1 cellular context compared by ENCODE assay signal in the genomic region with DNA sequence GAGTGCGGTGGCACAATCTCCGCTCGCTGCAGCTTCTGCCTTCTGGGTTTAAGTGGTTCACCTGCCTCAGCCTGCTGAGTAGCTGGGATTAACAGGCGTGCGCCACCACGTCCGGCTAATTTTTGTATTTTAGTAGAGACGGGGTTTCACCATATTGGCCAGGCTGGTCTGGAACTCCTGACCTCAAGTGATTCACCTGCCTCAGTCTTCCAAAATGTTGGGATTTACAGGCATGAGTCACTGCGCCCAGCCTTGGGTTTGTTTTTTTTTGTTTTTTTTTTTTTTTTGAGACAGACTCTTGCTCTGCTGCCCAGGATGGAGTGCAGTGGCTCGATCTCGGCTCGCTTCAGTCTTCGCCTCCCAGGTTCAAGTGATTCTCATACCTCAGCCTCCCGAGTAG.
A peak's percentile ranks its signal among the peaks of the same experiment; 100 is the strongest.
TF ChIP-seq lines count a peak whose summit lies in the region.

No MANE protein-coding gene starts in this region.

TF ChIP-seq in HEK293, 187 proteins besides CTCF, POLR2A, EP300 and RAD21:
- peak; percentile 73; the same call in 1 of the 2 replicates for TF ChIP-seq ZNF600 (tag by site-specific recombination; IDR thresholded peaks at IDR 0.05)
- TF ChIP-seq, protein P1, sequence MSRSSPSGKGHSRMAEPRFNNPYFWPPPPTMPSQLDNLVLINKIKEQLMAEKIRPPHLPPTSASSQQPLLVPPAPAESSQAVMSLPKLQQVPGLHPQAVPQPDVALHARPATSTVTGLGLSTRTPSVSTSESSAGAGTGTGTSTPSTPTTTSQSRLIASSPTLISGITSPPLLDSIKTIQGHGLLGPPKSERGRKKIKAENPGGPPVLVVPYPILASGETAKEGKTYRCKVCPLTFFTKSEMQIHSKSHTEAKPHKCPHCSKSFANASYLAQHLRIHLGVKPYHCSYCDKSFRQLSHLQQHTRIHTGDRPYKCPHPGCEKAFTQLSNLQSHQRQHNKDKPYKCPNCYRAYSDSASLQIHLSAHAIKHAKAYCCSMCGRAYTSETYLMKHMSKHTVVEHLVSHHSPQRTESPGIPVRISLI (tag by site-specific recombination; IDR thresholded peaks at IDR 0.05) = peak; percentile 51; the same call in 1 of the 2 replicates
- TF ChIP-seq, protein P2, sequence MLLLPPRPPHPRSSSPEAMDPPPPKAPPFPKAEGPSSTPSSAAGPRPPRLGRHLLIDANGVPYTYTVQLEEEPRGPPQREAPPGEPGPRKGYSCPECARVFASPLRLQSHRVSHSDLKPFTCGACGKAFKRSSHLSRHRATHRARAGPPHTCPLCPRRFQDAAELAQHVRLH (tag by site-specific recombination; IDR thresholded peaks at IDR 0.05) = peak; percentile 33
- TF ChIP-seq ZEB2 (tag by site-specific recombination; IDR thresholded peaks at IDR 0.05) = 0 out of 2 replicates have a peak, but pooled peaks have one; percentile 39
